ENCODE assay signal across 1 cellular context in the genomic region with DNA sequence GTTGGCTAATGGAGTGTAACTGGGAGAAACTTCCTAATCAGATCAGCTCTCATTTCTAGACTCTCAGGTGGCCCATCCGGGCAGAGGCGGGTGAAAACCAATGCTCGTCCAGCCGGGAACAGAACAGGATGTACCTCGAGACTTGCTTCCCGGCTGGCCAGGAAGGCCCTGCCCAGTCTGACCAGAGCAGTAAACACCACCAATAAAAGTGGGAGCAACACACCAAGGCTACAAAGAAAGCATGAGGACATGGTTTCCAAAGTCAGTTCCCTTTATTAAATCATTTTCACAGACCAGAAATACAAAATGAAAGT.
TF ChIP-seq lines count a peak whose summit lies in the region.

No MANE protein-coding gene starts in this region.

TF ChIP-seq in IMR-90, 13 proteins besides CTCF, POLR2A, EP300 and RAD21:
- TF ChIP-seq MAZ (IDR thresholded peaks at IDR 0.05; ENCODE audit: borderline replicate concordance, low read depth, low read length) (no peak), RCOR1 (IDR thresholded peaks at IDR 0.05; ENCODE audit: insufficient replicate concordance, low read length) (no peak), MXI1 (IDR thresholded peaks at IDR 0.05; ENCODE audit: borderline replicate concordance, low read depth, low read length) (no peak), MAFK (IDR thresholded peaks at IDR 0.05; ENCODE audit: low read depth, low read length) (no peak), SMC3 (IDR thresholded peaks at IDR 0.05; ENCODE audit: low read depth, low read length) (no peak), RFX5 (IDR thresholded peaks at IDR 0.05; ENCODE audit: low read depth, low read length) (no peak), FOS (IDR thresholded peaks at IDR 0.05; ENCODE audit: low read depth, low read length) (no peak), CHD1 (IDR thresholded peaks at IDR 0.05; ENCODE audit: low read depth, low read length) (no peak), NFE2L2 (IDR thresholded peaks at IDR 0.05; ENCODE audit: low read depth, low read length) (no peak), BHLHE40 (IDR thresholded peaks at IDR 0.05; ENCODE audit: low read depth, low read length) (no peak), CEBPB (IDR thresholded peaks at IDR 0.05; ENCODE audit: low read depth, low read length) (no peak)
- TF ChIP-seq, protein P1, sequence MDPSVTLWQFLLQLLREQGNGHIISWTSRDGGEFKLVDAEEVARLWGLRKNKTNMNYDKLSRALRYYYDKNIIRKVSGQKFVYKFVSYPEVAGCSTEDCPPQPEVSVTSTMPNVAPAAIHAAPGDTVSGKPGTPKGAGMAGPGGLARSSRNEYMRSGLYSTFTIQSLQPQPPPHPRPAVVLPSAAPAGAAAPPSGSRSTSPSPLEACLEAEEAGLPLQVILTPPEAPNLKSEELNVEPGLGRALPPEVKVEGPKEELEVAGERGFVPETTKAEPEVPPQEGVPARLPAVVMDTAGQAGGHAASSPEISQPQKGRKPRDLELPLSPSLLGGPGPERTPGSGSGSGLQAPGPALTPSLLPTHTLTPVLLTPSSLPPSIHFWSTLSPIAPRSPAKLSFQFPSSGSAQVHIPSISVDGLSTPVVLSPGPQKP (IDR thresholded peaks at IDR 0.05; ENCODE audit: borderline replicate concordance, low read depth, low read length): no peak
- TF ChIP-seq, protein P2, sequence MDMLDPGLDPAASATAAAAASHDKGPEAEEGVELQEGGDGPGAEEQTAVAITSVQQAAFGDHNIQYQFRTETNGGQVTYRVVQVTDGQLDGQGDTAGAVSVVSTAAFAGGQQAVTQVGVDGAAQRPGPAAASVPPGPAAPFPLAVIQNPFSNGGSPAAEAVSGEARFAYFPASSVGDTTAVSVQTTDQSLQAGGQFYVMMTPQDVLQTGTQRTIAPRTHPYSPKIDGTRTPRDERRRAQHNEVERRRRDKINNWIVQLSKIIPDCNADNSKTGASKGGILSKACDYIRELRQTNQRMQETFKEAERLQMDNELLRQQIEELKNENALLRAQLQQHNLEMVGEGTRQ (IDR thresholded peaks at IDR 0.05; ENCODE audit: low read depth, low read length): no peak
